ENCODE assay signal across 9 cellular contexts in the genomic region with DNA sequence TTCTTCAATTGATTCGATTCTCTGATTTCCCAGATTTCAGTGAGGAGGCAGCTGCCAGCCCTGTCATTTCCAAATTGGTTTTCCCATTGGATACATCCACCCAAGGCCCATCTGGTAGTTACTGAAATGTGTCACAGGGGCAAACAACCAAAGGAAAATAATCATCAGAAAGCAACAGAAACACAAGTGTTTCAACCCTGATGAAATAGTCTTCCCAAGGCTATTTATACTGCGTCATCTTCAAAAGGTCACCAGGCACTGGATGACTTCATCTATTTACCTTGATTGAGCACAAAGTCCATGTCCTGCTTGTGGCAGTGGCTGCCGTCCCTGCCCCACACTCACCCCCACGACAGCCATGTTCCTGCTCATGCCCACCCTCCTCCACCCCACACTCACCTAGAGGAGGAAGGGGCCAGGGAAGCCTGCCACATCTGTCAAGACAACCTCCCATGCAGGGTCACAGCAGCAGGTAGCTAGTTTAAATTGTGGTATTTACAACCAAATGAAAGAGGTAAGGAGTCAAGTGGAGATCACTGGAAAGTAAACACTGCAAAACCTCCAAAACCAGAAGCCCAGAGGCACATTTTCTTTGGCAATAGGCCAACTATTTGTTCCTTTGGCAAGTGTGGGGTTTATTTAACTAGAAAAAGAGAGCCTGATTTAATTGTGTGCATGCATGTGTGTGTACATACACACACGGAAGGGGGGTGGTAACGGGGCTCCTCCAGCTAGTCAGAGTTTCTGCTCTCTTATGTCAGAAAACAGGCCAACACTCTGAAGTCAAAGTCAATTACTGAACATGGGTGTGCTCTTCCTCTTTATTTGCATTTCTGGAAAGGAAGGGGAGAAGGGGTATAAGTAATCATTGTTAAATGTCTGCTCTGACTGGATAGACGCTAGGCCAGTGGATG. TPM values are rescaled to one million over a fixed set of nuclear protein-coding genes. Genes with fewer than 3 reads are reported as not detected.
DNase-seq lines count a peak whose midpoint lies in the region; ATAC-seq and TF ChIP-seq lines count a peak whose summit lies in the region.
"Had no signal": no experiment of that assay in that cellular context is flagged by ENCODE, and none has a peak within 500 bp of the region (broad histone marks: within the 10 kb centered on the region; RNA-seq: fewer than 3 reads in every experiment).

No MANE protein-coding gene starts in this region.

- H3K4me1 ChIP-seq in heart left ventricle = peaks cover 0 to 19% (median 7%) of the 10 kb centered on the region in 12 donors
- H3K4me1 ChIP-seq in upper lobe of right lung = peaks cover 10% of the 10 kb centered on the region

- WGBS in heart left ventricle, 4 donors = 54 to 64% (median 59%) methylated on average over 7 of the region's 7 CpGs

- H3K27me3 ChIP-seq in heart left ventricle = no peaks in the 10 kb centered on the region
- H3K27me3 ChIP-seq in upper lobe of right lung = no peaks in the 10 kb centered on the region

- TF ChIP-seq POLR2A in heart left ventricle (IDR thresholded peaks at IDR 0.05) = no peak

- TF ChIP-seq CTCF in heart left ventricle (IDR thresholded peaks at IDR 0.05) (no peak), fibroblast of pulmonary artery (IDR thresholded peaks at IDR 0.05; ENCODE audit: low read length, missing control alignments) (no peak), upper lobe of right lung (IDR thresholded peaks at IDR 0.05) (no peak)

- peak in 3 of 4 donors; percentile 25 to 50 (median 34) for ATAC-seq in heart left ventricle
- no peak for ATAC-seq in left ventricle myocardium superior
- peak; percentile 64 for ATAC-seq in upper lobe of right lung
- no peak for ATAC-seq in GM21515 (IDR thresholded peaks at IDR 0.05; ENCODE audit: unreplicated experiment)
- ATAC-seq in GM19023 (IDR thresholded peaks at IDR 0.05; ENCODE audit: unreplicated experiment) = no peak

- H3K4me3 ChIP-seq in heart left ventricle = no peak overlapping the region
- no peak overlapping the region for H3K4me3 ChIP-seq in fibroblast of pulmonary artery (replicated peaks; ENCODE audit: low read depth, low read length)
- no peak overlapping the region for H3K4me3 ChIP-seq in upper lobe of right lung

- DNase-seq in heart left ventricle (no peak), left ventricle myocardium superior (no peak), NOMO-1 treated with DMSO at 0.1 percent for 48 hours (lab: John Stamatoyannopoulos, UW; ENCODE audit: unreplicated experiment) (peak; percentile 35), fibroblast of pulmonary artery (ENCODE audit: low read depth) (peak; percentile 78), upper lobe of right lung (no peak), iPS-NIHi11 (ENCODE audit: low spot score) (no peak)

- intact Hi-C loops in heart left ventricle (cut with DNase I) (loop anchor here in 3 of 10 donors (10.0 kb wide), 3 partner anchors 67 to 527 kb away; no protein-coding TSS in a partner anchor), left ventricle myocardium superior (cut with micrococcal nuclease) (no loop called here), upper lobe of right lung (cut with DNase I) (no loop called here)

- H3K27ac ChIP-seq in heart left ventricle (no peak overlapping the region), upper lobe of right lung (no peak overlapping the region)
- H3K27ac ChIP-seq: HL-60 had no signal

- H3K36me3 ChIP-seq in heart left ventricle (no peaks in the 10 kb centered on the region), upper lobe of right lung (no peaks in the 10 kb centered on the region)

- H3K9me3 ChIP-seq in heart left ventricle (no peaks in the 10 kb centered on the region), upper lobe of right lung (no peaks in the 10 kb centered on the region)

RNA-seq across cellular contexts. Expression of a gene that starts 49.5 kb away (rescaled TPM):
- total RNA-seq in heart left ventricle (100 to 1,000 TPM in 5 of 9 donors, 10 to 100 TPM in 4; 33.6 to 159 (median 121) TPM), left ventricle myocardium superior (121 TPM), upper lobe of right lung (47.1 TPM)
- polyA plus RNA-seq in heart left ventricle = 10 to 100 TPM; 27.6 to 65.7 TPM

Comparison
In these comparisons a context has a peak if more than half of its experiments do, and no peak if none do; other contexts are left out.
1. ATAC-seq: peak in heart left ventricle (3 of 4) and upper lobe of right lung (single experiment); none in left ventricle myocardium superior (single experiment), GM21515 (single experiment) and GM19023 (single experiment).
2. DNase-seq: peak in NOMO-1 treated with DMSO at 0.1 percent for 48 hours (single experiment) and fibroblast of pulmonary artery (single experiment); none in heart left ventricle (0 of 5), left ventricle myocardium superior (single experiment), upper lobe of right lung (single experiment) and iPS-NIHi11 (single experiment).